12 cellular contexts compared by ENCODE assay signal in genomic region chr17:27407916-27408846, GRCh38. TPM values are rescaled to one million over a fixed set of nuclear protein-coding genes. Genes with fewer than 3 reads are reported as not detected.
DNase-seq lines count a peak whose midpoint lies in the region; FAIRE-seq and TF ChIP-seq lines count a peak whose summit lies in the region.
"Had no signal": no experiment of that assay in that cellular context is flagged by ENCODE, and none has a peak within 500 bp of the region (broad histone marks: within the 10 kb centered on the region; RNA-seq: fewer than 3 reads in every experiment).

No MANE protein-coding gene starts in this region.

- DNase-seq in cardiac muscle cell (ENCODE audit: low read depth in 1 of 2, low spot score in 1 of 2), result peak; percentile 18 to 83
- DNase-seq in left ventricle myocardium inferior, result no peak
- DNase-seq in astrocyte (ENCODE audit: low read depth), result peak; percentile 41
- peak; percentile 61 for DNase-seq in kidney glomerular epithelial cell (lab: John Stamatoyannopoulos, UW)
- no peak for DNase-seq in small intestine
- DNase-seq in HT-29 (ENCODE audit: low spot score), result no peak
- DNase-seq in NK-92 (lab: John Stamatoyannopoulos, UW; ENCODE audit: unreplicated experiment), result no peak
- DNase-seq in NCI-H1048 (lab: John Stamatoyannopoulos, UW), result no peak
- DNase-seq: activated CD8-positive, alpha-beta T cell treated with anti-CD3 and anti-CD28 coated beads for 36 hours; NCI-H187 had no signal

- H2AFZ ChIP-seq in astrocyte (ENCODE audit: low read depth, low read length), result peak overlapping the region; percentile 8

- peak overlapping the region; percentile 3 for H3K9ac ChIP-seq in astrocyte (ENCODE audit: low read length)

- H3K36me3 Mint-ChIP-seq in astrocyte (ENCODE audit: low read depth, unreplicated experiment), result peaks cover 3% of the 10 kb centered on the region
- H3K36me3 Mint-ChIP-seq: brain had no signal

- H3K4me1 ChIP-seq in cardiac muscle cell (ENCODE audit: low read depth) (no peaks in the 10 kb centered on the region), left ventricle myocardium inferior (peaks cover 15% of the 10 kb centered on the region), astrocyte (ENCODE audit: insufficient read depth, low read length) (peaks cover 12% of the 10 kb centered on the region), small intestine (ENCODE audit: control insufficient read depth in 2 of 2, insufficient read depth in 1 of 2, low read depth in 1 of 2, low read length in 1 of 2) (peaks cover 0 to 3% of the 10 kb centered on the region in 2 donors)
- H3K4me1 ChIP-seq: prostate gland had no signal

- intact Hi-C loops in left ventricle myocardium inferior (cut with micrococcal nuclease), result no loop called here

- H3K9me3 Mint-ChIP-seq in astrocyte (ENCODE audit: unreplicated experiment), result peaks cover 3% of the 10 kb centered on the region
- H3K9me3 Mint-ChIP-seq: activated CD8-positive, alpha-beta T cell treated with anti-CD3 and anti-CD28 coated beads for 36 hours; brain had no signal

- H3K4me2 ChIP-seq in astrocyte (ENCODE audit: low read length), result peak overlapping the region; percentile 60

- H3K79me2 ChIP-seq in astrocyte (ENCODE audit: insufficient read depth, low read length), result no peaks in the 10 kb centered on the region

- H3K27me3 ChIP-seq in cardiac muscle cell (no peaks in the 10 kb centered on the region), left ventricle myocardium inferior (ENCODE audit: low read depth) (no peaks in the 10 kb centered on the region), astrocyte (ENCODE audit: insufficient read depth, low read length) (no peaks in the 10 kb centered on the region), small intestine (ENCODE audit: control insufficient read depth in 2 of 2, insufficient read depth in 2 of 2, low read length in 2 of 2) (no peaks in the 10 kb centered on the region)

- H3K4me3 ChIP-seq in cardiac muscle cell, result no peak overlapping the region
- H3K4me3 ChIP-seq in left ventricle myocardium inferior, result no peak overlapping the region
- H3K4me3 ChIP-seq in astrocyte (ENCODE audit: insufficient read depth, low read depth, low read length), result no peak overlapping the region
- H3K4me3 ChIP-seq in small intestine (ENCODE audit: low read depth in 1 of 2, low read length in 2 of 2), result no peak overlapping the region
- H3K4me3 ChIP-seq: prostate gland had no signal

- no peaks in the 10 kb centered on the region for H4K20me1 ChIP-seq in astrocyte (ENCODE audit: insufficient read depth, low read length)

- TF ChIP-seq CTCF in cardiac muscle cell (IDR thresholded peaks at IDR 0.05; ENCODE audit: low read depth, low read length) (peak; percentile 2), left ventricle myocardium inferior (IDR thresholded peaks at IDR 0.05; ENCODE audit: borderline replicate concordance) (no peak), astrocyte (IDR thresholded peaks at IDR 0.05; ENCODE audit: insufficient read depth, low read depth, low read length) (no peak)

- H3K27ac ChIP-seq in cardiac muscle cell (no peak overlapping the region), left ventricle myocardium inferior (replicated peaks) (no peak overlapping the region), astrocyte (ENCODE audit: low read depth, low read length) (no peak overlapping the region), small intestine (ENCODE audit: low read depth in 1 of 2, low read length in 1 of 2) (no peak overlapping the region)
- H3K27ac ChIP-seq: prostate gland had no signal

- H3K36me3 ChIP-seq in cardiac muscle cell (no peaks in the 10 kb centered on the region), left ventricle myocardium inferior (no peaks in the 10 kb centered on the region), astrocyte (ENCODE audit: insufficient read depth, low read length) (no peaks in the 10 kb centered on the region), small intestine (ENCODE audit: control insufficient read depth in 2 of 2, insufficient read depth in 2 of 2, low read length in 2 of 2) (no peaks in the 10 kb centered on the region)
- H3K36me3 ChIP-seq: prostate gland had no signal

- peak; percentile 71 for FAIRE-seq in astrocyte (lab: Jason Lieb, UNC)
- no peak for FAIRE-seq in small intestine (lab: Jason Lieb, UNC)

- H3K4me3 Mint-ChIP-seq in astrocyte (ENCODE audit: unreplicated experiment), result no peak overlapping the region
- H3K4me3 Mint-ChIP-seq: activated CD8-positive, alpha-beta T cell treated with anti-CD3 and anti-CD28 coated beads for 36 hours; brain had no signal

- H3K27me3 Mint-ChIP-seq in astrocyte (ENCODE audit: low read depth, unreplicated experiment), result peaks cover 5% of the 10 kb centered on the region

- no peaks in the 10 kb centered on the region for H3K9me3 ChIP-seq in cardiac muscle cell (ENCODE audit: low read depth)
- no peaks in the 10 kb centered on the region for H3K9me3 ChIP-seq in left ventricle myocardium inferior (replicated peaks)
- H3K9me3 ChIP-seq in astrocyte (ENCODE audit: insufficient read depth, low read depth, low read length), result no peaks in the 10 kb centered on the region
- H3K9me3 ChIP-seq in small intestine (ENCODE audit: control insufficient read depth, low read depth), result no peaks in the 10 kb centered on the region
- H3K9me3 ChIP-seq: prostate gland had no signal

- 42 to 52% (median 43%) methylated on average over 6 of the region's 6 CpGs for WGBS in small intestine, 3 donors

- H3K4me1 Mint-ChIP-seq in astrocyte (ENCODE audit: low read depth, unreplicated experiment), result peaks cover 20% of the 10 kb centered on the region

- H3K27ac Mint-ChIP-seq in astrocyte (ENCODE audit: unreplicated experiment), result peak overlapping the region; percentile 68
- H3K27ac Mint-ChIP-seq: activated CD8-positive, alpha-beta T cell treated with anti-CD3 and anti-CD28 coated beads for 36 hours; brain had no signal

RNA-seq across cellular contexts. Expression of gene KSR1, which starts 48.1 kb away (rescaled TPM):
- total RNA-seq in cardiac muscle cell (19.8 and 29.0 TPM in 2 replicates), left ventricle myocardium inferior (9.5 TPM), astrocyte (85.2 and 90.2 TPM in 2 replicates)
- polyA plus RNA-seq in cardiac muscle cell (13.8 and 15.7 TPM in 2 replicates), small intestine (10 to 100 TPM in 2 of 3 donors, 1 to 10 TPM in 1; 8.6 to 13.0 (median 12.8) TPM)
- 4.5 and 7.8 TPM in 2 replicates for total RNA-seq in HT-29 (2014; rRNA removed; shearing (Covaris generic))

Comparison
In these comparisons a context has a peak if more than half of its experiments do, and no peak if none do; other contexts are left out.
1. DNase-seq: peak in cardiac muscle cell (2 of 2), astrocyte (single experiment) and kidney glomerular epithelial cell (single experiment); none in left ventricle myocardium inferior (single experiment), small intestine (single experiment), HT-29 (single experiment), NK-92 (single experiment) and NCI-H1048 (single experiment).